26 cellular contexts compared by ENCODE assay signal in genomic region chr5:139103762-139104161, GRCh38.
DNase-seq lines count a peak whose midpoint lies in the region; ATAC-seq and TF ChIP-seq lines count a peak whose summit lies in the region.
"Had no signal": no experiment of that assay in that cellular context is flagged by ENCODE, and none has a peak within 500 bp of the region (broad histone marks: within the 10 kb centered on the region; RNA-seq: fewer than 3 reads in every experiment).

No MANE protein-coding gene starts in this region.

- peaks cover 40% of the 10 kb centered on the region for H3K4me1 ChIP-seq in psoas muscle
- peaks cover 27% of the 10 kb centered on the region for H3K4me1 ChIP-seq in vagina
- peaks cover 0 to 37% (median 10%) of the 10 kb centered on the region in 12 donors for H3K4me1 ChIP-seq in heart left ventricle
- H3K4me1 ChIP-seq: SJCRH30 had no signal

- no peak overlapping the region for H3K4me3 ChIP-seq in WERI-Rb-1 (ENCODE audit: low read depth, low read length)
- no peak overlapping the region for H3K4me3 ChIP-seq in dorsolateral prefrontal cortex
- H3K4me3 ChIP-seq in psoas muscle: no peak overlapping the region
- H3K4me3 ChIP-seq in vagina: no peak overlapping the region
- H3K4me3 ChIP-seq in heart left ventricle: no peak overlapping the region
- H3K4me3 ChIP-seq: BLaER1, lung, mucosa of descending colon, SJCRH30, testis had no signal

- TF ChIP-seq POLR2A in vagina (IDR thresholded peaks at IDR 0.05) (no peak), heart left ventricle (IDR thresholded peaks at IDR 0.05) (no peak)

- H3K27ac ChIP-seq in WERI-Rb-1: peak overlapping the region; percentile 94
- peak overlapping the region in 53 of 59 donors; percentile 33 to 96 (median 89) for H3K27ac ChIP-seq in dorsolateral prefrontal cortex
- peak overlapping the region; percentile 73 for H3K27ac ChIP-seq in psoas muscle
- H3K27ac ChIP-seq in vagina: peak overlapping the region; percentile 74
- H3K27ac ChIP-seq in heart left ventricle: peak overlapping the region in 1 of 12 donors; percentile 83
- H3K27ac ChIP-seq: BLaER1, SJCRH30, testis had no signal

- intact Hi-C loops in dorsolateral prefrontal cortex (cut with DNase I) (no loop called here), psoas muscle (cut with DNase I) (loop anchor here in 1 of 2 donors (5.0 kb wide), 1 partner anchor 39 kb away; no protein-coding TSS in a partner anchor), vagina (cut with DNase I) (loop anchor here (10.0 kb wide), 1 partner anchor 161 kb away; no protein-coding TSS in a partner anchor), heart left ventricle (cut with DNase I) (loop anchor here in 2 of 10 donors (5.0 kb wide), 2 partner anchors 39 to 99 kb away; no protein-coding TSS in a partner anchor)

- H3K9me3 ChIP-seq in WERI-Rb-1 (ENCODE audit: severe bottlenecking): no peaks in the 10 kb centered on the region
- H3K9me3 ChIP-seq in psoas muscle: no peaks in the 10 kb centered on the region
- H3K9me3 ChIP-seq in vagina: no peaks in the 10 kb centered on the region
- H3K9me3 ChIP-seq in heart left ventricle: no peaks in the 10 kb centered on the region
- H3K9me3 ChIP-seq: BLaER1, mucosa of descending colon, SJCRH30, testis had no signal

- no peak for TF ChIP-seq CTCF in WERI-Rb-1 (IDR thresholded peaks at IDR 0.05; ENCODE audit: low read depth, low read length)
- no peak for TF ChIP-seq CTCF in dorsolateral prefrontal cortex (IDR thresholded peaks at IDR 0.05 in 54 of 56, conservative IDR thresholded peaks at IDR 0.05 in 2 of 56; ENCODE audit: low read depth in 1 of 56, partially characterized antibody in 56 of 56)
- TF ChIP-seq CTCF in psoas muscle (IDR thresholded peaks at IDR 0.05): no peak
- no peak for TF ChIP-seq CTCF in vagina (IDR thresholded peaks at IDR 0.05)
- no peak for TF ChIP-seq CTCF in heart left ventricle (IDR thresholded peaks at IDR 0.05)

- DNase-seq in WERI-Rb-1 (no peak), dorsolateral prefrontal cortex (no peak), psoas muscle (no peak), vagina (ENCODE audit: extremely low spot score in 2 of 2) (peak in 1 of 2 donors; percentile 54), NCI-H774 (lab: John Stamatoyannopoulos, UW) (no peak), pons (ENCODE audit: low spot score) (no peak), heart left ventricle (no peak)
- DNase-seq: activated CD4-positive, alpha-beta T cell treated with anti-CD3 and anti-CD28 coated beads, Interleukin-2, amount 50 U/mL, for 1 hour; activated gamma-delta T cell; activated naive CD8-positive, alpha-beta T cell treated with anti-CD3 and anti-CD28 coated beads, Interleukin-2, amount 10 ng/mL, durations not matched to agents 7 days and 5 days; activated T-cell treated with anti-CD3 and anti-CD28 coated beads, Interleukin-2, amount 50 U/mL, for 24 hours; cerebellar nuclear complex; foreskin melanocyte; Karpas-422; mucosa of descending colon; NCI-H1694 treated with DMSO at 0.1 percent for 48 hours; NCI-H446 treated with DMSO at 0.1 percent for 48 hours; SJCRH30; small intestine; stimulated activated naive B cell treated with anti-CD40 and anti-IgM and Interleukin-4, amounts not matched to agents 10 μg/mL and 1 μg/mL and 100 μg/mL, for 72 hours; testis had no signal

- ATAC-seq in psoas muscle (no peak), heart left ventricle (no peak)
- ATAC-seq: HCT116; HepG2; mucosa of descending colon; stimulated activated naive B cell treated with anti-CD40 and anti-IgM and Interleukin-4, amounts not matched to agents 10 μg/mL and 1 μg/mL and 100 μg/mL, for 72 hours; WTC11 had no signal

- H3K27me3 ChIP-seq in WERI-Rb-1 (ENCODE audit: insufficient read depth, low read depth, severe bottlenecking) (no peaks in the 10 kb centered on the region), dorsolateral prefrontal cortex (no peaks in the 10 kb centered on the region), psoas muscle (ENCODE audit: insufficient read depth in 3 of 3, low read length in 2 of 3) (no peaks in the 10 kb centered on the region), vagina (no peaks in the 10 kb centered on the region), heart left ventricle (no peaks in the 10 kb centered on the region)
- H3K27me3 ChIP-seq: SJCRH30, testis had no signal

- H3K36me3 ChIP-seq in WERI-Rb-1: peaks cover 6% of the 10 kb centered on the region
- H3K36me3 ChIP-seq in psoas muscle (ENCODE audit: insufficient read depth in 1 of 2, low read depth in 1 of 2): no peaks in the 10 kb centered on the region
- H3K36me3 ChIP-seq in vagina: no peaks in the 10 kb centered on the region
- peaks cover 0 to 6% (median 0%) of the 10 kb centered on the region in 9 donors for H3K36me3 ChIP-seq in heart left ventricle
- H3K36me3 ChIP-seq: BLaER1, SJCRH30 had no signal
